ENCODE assay signal across 17 cellular contexts in genomic region chr12:62787023-62787422, GRCh38.
DNase-seq lines count a peak whose midpoint lies in the region; ATAC-seq and TF ChIP-seq lines count a peak whose summit lies in the region.
"Had no signal": no experiment of that assay in that cellular context is flagged by ENCODE, and none has a peak within 500 bp of the region (broad histone marks: within the 10 kb centered on the region; RNA-seq: fewer than 3 reads in every experiment).

No MANE protein-coding gene starts in this region.

- peaks cover 6% of the 10 kb centered on the region for H3K79me1 ChIP-seq in mesenchymal stem cell (replicated peaks; ENCODE audit: low read length, poor library complexity, severe bottlenecking)

- no peak overlapping the region for H3K4me3 ChIP-seq in right cardiac atrium (ENCODE audit: low read length)
- H3K4me3 ChIP-seq in RWPE2 (ENCODE audit: severe bottlenecking) = no peak overlapping the region
- H3K4me3 ChIP-seq in mesenchymal stem cell (ENCODE audit: insufficient read depth in 1 of 2, low read depth in 1 of 2, low read length in 2 of 2) = no peak overlapping the region
- H3K4me3 ChIP-seq in prostate gland = no peak overlapping the region
- H3K4me3 ChIP-seq: vagina had no signal

- H3K18ac ChIP-seq in mesenchymal stem cell (ENCODE audit: low read depth in 1 of 2, low read length in 2 of 2) = peak overlapping the region; percentile 59 to 72

- H2BK12ac ChIP-seq in mesenchymal stem cell (ENCODE audit: low read length in 2 of 2) = peak overlapping the region; percentile 52 to 59

- H2BK5ac ChIP-seq in mesenchymal stem cell (ENCODE audit: low read depth, low read length, poor library complexity, severe bottlenecking) = no peak overlapping the region

- H3K4ac ChIP-seq in mesenchymal stem cell (ENCODE audit: low read depth in 1 of 2, low read length in 2 of 2) = peak overlapping the region in 1 of 2 experiments; percentile 37

- peak overlapping the region; percentile 64 for H4K91ac ChIP-seq in mesenchymal stem cell (ENCODE audit: low read length)

- H3K4me1 ChIP-seq in right cardiac atrium (ENCODE audit: control insufficient read depth, insufficient read depth, low read length) = peaks cover 3% of the 10 kb centered on the region
- peaks cover 25% of the 10 kb centered on the region for H3K4me1 ChIP-seq in RWPE2 (ENCODE audit: insufficient read depth, poor library complexity, severe bottlenecking)
- H3K4me1 ChIP-seq in mesenchymal stem cell (ENCODE audit: control insufficient read depth, insufficient read depth, low read depth, low read length) = peaks cover 8% of the 10 kb centered on the region
- no peaks in the 10 kb centered on the region for H3K4me1 ChIP-seq in prostate gland (replicated peaks)
- H3K4me1 ChIP-seq: vagina had no signal

- H4K8ac ChIP-seq in mesenchymal stem cell (ENCODE audit: low read length) = peak overlapping the region; percentile 61

- peaks cover 49% of the 10 kb centered on the region for H3K4me1 Mint-ChIP-seq in type B pancreatic cell (ENCODE audit: unreplicated experiment)

- no peak overlapping the region for H3K4me2 ChIP-seq in mesenchymal stem cell (ENCODE audit: low read length, poor library complexity, severe bottlenecking)

- no peak overlapping the region for H2BK120ac ChIP-seq in mesenchymal stem cell (ENCODE audit: low read depth, low read length)

- peaks cover 15% of the 10 kb centered on the region for H3K36me3 Mint-ChIP-seq in type B pancreatic cell

- DNase-seq in right cardiac atrium = no peak
- DNase-seq in Right ventricle myocardium superior = no peak
- no peak for DNase-seq in RWPE2 (ENCODE audit: low spot score)
- no peak for DNase-seq in mesenchymal stem cell
- no peak for DNase-seq in type B pancreatic cell (ENCODE audit: extremely low spot score, unreplicated experiment)
- DNase-seq in prostate gland (ENCODE audit: low spot score) = no peak
- no peak for DNase-seq in COLO668 (lab: John Stamatoyannopoulos, UW; ENCODE audit: unreplicated experiment)
- no peak for DNase-seq in T-helper 1 cell
- DNase-seq: amygdala; CD4-positive, alpha-beta T cell; NCI-H1694 treated with DMSO at 0.1 percent for 48 hours; SHP77; T-helper 17 cell had no signal

- peak overlapping the region; percentile 41 for H2AK5ac ChIP-seq in mesenchymal stem cell (ENCODE audit: low read length, severe bottlenecking)

- H3K27ac ChIP-seq in right cardiac atrium (ENCODE audit: low read length) (peak overlapping the region; percentile 30), RWPE2 (ENCODE audit: poor library complexity, severe bottlenecking) (peak overlapping the region; percentile 93), mesenchymal stem cell (ENCODE audit: low read length, poor library complexity, severe bottlenecking) (no peak overlapping the region), prostate gland (no peak overlapping the region)

- H3K4me3 Mint-ChIP-seq in type B pancreatic cell = no peak overlapping the region
- H3K4me3 Mint-ChIP-seq: CD4-positive, alpha-beta T cell; central memory CD8-positive, alpha-beta T cell; stimulated activated naive CD8-positive, alpha-beta T cell treated with anti-CD3 and anti-CD28 coated beads, Interleukin-15, Interleukin-2, amounts not matched to agents 100 ng/mL and 50 ng/mL, for 24 hours; T-helper 17 cell had no signal

- 85% methylated on average over 6 of the region's 6 CpGs for WGBS in right cardiac atrium
- 99% methylated on average over 5 of the region's 6 CpGs for WGBS in mesenchymal stem cell
- 82% methylated on average over 6 of the region's 6 CpGs for WGBS in prostate gland

- no peak overlapping the region for H2BK15ac ChIP-seq in mesenchymal stem cell (ENCODE audit: low read depth, poor library complexity, severe bottlenecking)

- H3K9me3 ChIP-seq in right cardiac atrium (ENCODE audit: control insufficient read depth, low read length) (no peaks in the 10 kb centered on the region), RWPE2 (ENCODE audit: severe bottlenecking) (no peaks in the 10 kb centered on the region), mesenchymal stem cell (ENCODE audit: control insufficient read depth, low read length) (no peaks in the 10 kb centered on the region), prostate gland (no peaks in the 10 kb centered on the region)
- H3K9me3 ChIP-seq: vagina had no signal

- no peak for ATAC-seq in right cardiac atrium
- no peak for ATAC-seq in Right ventricle myocardium superior (ENCODE audit: poor library complexity)
- no peak for ATAC-seq in RWPE2 (ENCODE audit: low read depth)
- ATAC-seq: activated CD4-positive, CD25-positive, alpha-beta regulatory T cell treated with anti-CD3 and anti-CD28 coated beads, Interleukin-2, amount 50 U/mL, for 24 hours; T-helper 17 cell had no signal

- intact Hi-C loops in right cardiac atrium (cut with DNase I) (no loop called here), Right ventricle myocardium superior (cut with DNase I) (loop anchor here (10.0 kb wide), 1 partner anchor 62 kb away; no protein-coding TSS in a partner anchor), prostate gland (cut with DNase I) (no loop called here)

- TF ChIP-seq POLR2A in prostate gland (IDR thresholded peaks at IDR 0.05) = no peak

- no peaks in the 10 kb centered on the region for H3K27me3 ChIP-seq in right cardiac atrium (ENCODE audit: control insufficient read depth, insufficient read depth)
- H3K27me3 ChIP-seq in RWPE2 (ENCODE audit: insufficient read depth, poor library complexity, severe bottlenecking) = no peaks in the 10 kb centered on the region
- no peaks in the 10 kb centered on the region for H3K27me3 ChIP-seq in mesenchymal stem cell (ENCODE audit: control insufficient read depth in 1 of 2, insufficient read depth in 1 of 2, low read length in 2 of 2)
- H3K27me3 ChIP-seq in prostate gland (replicated peaks; ENCODE audit: insufficient read depth) = no peaks in the 10 kb centered on the region
- H3K27me3 ChIP-seq: vagina had no signal

- H3K9me3 Mint-ChIP-seq in type B pancreatic cell = no peaks in the 10 kb centered on the region
- H3K9me3 Mint-ChIP-seq: CD4-positive, alpha-beta T cell; central memory CD8-positive, alpha-beta T cell; stimulated activated naive CD8-positive, alpha-beta T cell treated with anti-CD3 and anti-CD28 coated beads, Interleukin-15, Interleukin-2, amounts not matched to agents 100 ng/mL and 50 ng/mL, for 24 hours had no signal

- H3K27me3 Mint-ChIP-seq in type B pancreatic cell = no peaks in the 10 kb centered on the region
- H3K27me3 Mint-ChIP-seq: CD4-positive, alpha-beta T cell; stimulated activated naive CD8-positive, alpha-beta T cell treated with anti-CD3 and anti-CD28 coated beads, Interleukin-15, Interleukin-2, amounts not matched to agents 100 ng/mL and 50 ng/mL, for 24 hours had no signal

- no peak overlapping the region for H3K14ac ChIP-seq in mesenchymal stem cell (ENCODE audit: low read length in 2 of 2)

- peak overlapping the region; percentile 40 for H3K27ac Mint-ChIP-seq in type B pancreatic cell
- H3K27ac Mint-ChIP-seq: CD4-positive, alpha-beta T cell; T-helper 17 cell had no signal

- H3K36me3 ChIP-seq in RWPE2 (ENCODE audit: low read depth) = no peaks in the 10 kb centered on the region
- H3K36me3 ChIP-seq in mesenchymal stem cell (ENCODE audit: control insufficient read depth in 1 of 2, insufficient read depth in 2 of 2, low read depth in 1 of 2, low read length in 2 of 2) = peaks cover 0 to 7% of the 10 kb centered on the region in 2 experiments
- no peaks in the 10 kb centered on the region for H3K36me3 ChIP-seq in prostate gland
- H3K36me3 ChIP-seq: vagina had no signal

- TF ChIP-seq CTCF in RWPE2 (IDR thresholded peaks at IDR 0.05; ENCODE audit: poor library complexity, severe bottlenecking) (no peak), type B pancreatic cell (conservative IDR thresholded peaks at IDR 0.05) (no peak), prostate gland (IDR thresholded peaks at IDR 0.05) (no peak)

- no peak overlapping the region for H3K23ac ChIP-seq in mesenchymal stem cell (ENCODE audit: low read length in 2 of 2)

- peak overlapping the region; percentile 66 for H3K9ac ChIP-seq in mesenchymal stem cell (ENCODE audit: low read length)

- no peak overlapping the region for H2AFZ ChIP-seq in mesenchymal stem cell (ENCODE audit: low read depth, low read length)

Comparison
In these comparisons a context has a peak if more than half of its experiments do, and no peak if none do; other contexts are left out.
1. H3K27ac ChIP-seq: peak in right cardiac atrium (single experiment) and RWPE2 (single experiment); none in mesenchymal stem cell (single experiment) and prostate gland (0 of 2).